Comparison of ENCODE assay signal across 1 cellular context in the genomic region with DNA sequence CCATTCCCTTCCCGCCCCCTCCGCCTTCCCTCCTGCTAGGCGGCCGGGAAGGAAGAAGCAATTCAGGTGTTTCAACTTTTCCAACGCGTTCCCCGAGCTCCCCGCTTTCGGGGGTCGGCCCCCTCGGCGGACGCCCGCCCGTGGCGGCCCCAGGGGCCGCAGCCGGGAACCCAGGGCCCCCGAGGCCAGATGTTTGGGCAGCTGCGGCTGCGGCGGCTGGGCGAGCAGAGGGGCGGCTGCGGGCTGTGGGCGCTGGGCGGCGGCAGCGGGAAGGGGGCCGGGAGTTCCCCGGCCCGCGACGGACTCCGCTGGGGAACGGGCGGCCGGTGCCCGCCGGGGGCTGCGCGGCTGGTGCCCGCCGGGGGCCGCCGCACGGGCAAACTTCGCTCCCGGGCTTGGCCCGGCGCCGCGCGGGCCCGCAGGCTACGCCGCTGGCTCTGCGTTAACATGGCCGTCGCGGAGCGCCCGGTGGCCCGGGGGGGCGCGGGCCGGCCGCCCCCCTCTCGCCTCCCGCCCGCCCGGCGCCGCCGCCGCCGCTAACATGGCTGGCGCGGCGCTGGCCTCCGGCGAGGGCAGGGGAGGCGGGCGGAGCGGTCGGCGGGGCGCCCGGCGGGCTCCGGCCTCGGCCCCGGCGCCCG.
TF ChIP-seq lines count a peak whose summit lies in the region.

No MANE protein-coding gene starts in this region.

TF ChIP-seq in HepG2, 621 proteins besides CTCF, POLR2A, EP300 and RAD21 (continued from another document):
- TF ChIP-seq, protein P1, sequence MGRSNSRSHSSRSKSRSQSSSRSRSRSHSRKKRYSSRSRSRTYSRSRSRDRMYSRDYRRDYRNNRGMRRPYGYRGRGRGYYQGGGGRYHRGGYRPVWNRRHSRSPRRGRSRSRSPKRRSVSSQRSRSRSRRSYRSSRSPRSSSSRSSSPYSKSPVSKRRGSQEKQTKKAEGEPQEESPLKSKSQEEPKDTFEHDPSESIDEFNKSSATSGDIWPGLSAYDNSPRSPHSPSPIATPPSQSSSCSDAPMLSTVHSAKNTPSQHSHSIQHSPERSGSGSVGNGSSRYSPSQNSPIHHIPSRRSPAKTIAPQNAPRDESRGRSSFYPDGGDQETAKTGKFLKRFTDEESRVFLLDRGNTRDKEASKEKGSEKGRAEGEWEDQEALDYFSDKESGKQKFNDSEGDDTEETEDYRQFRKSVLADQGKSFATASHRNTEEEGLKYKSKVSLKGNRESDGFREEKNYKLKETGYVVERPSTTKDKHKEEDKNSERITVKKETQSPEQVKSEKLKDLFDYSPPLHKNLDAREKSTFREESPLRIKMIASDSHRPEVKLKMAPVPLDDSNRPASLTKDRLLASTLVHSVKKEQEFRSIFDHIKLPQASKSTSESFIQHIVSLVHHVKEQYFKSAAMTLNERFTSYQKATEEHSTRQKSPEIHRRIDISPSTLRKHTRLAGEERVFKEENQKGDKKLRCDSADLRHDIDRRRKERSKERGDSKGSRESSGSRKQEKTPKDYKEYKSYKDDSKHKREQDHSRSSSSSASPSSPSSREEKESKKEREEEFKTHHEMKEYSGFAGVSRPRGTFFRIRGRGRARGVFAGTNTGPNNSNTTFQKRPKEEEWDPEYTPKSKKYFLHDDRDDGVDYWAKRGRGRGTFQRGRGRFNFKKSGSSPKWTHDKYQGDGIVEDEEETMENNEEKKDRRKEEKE (IDR thresholded peaks at IDR 0.05), result no peak
- TF ChIP-seq ZNF468 (CRISPR knock-in tag; IDR thresholded peaks at IDR 0.05) (no peak), SMAD9 (CRISPR knock-in tag; IDR thresholded peaks at IDR 0.05) (no peak), ZNF263 (CRISPR knock-in tag; IDR thresholded peaks at IDR 0.05) (no peak), ZNF563 (CRISPR knock-in tag; IDR thresholded peaks at IDR 0.05) (no peak)
- TF ChIP-seq, protein P2, sequence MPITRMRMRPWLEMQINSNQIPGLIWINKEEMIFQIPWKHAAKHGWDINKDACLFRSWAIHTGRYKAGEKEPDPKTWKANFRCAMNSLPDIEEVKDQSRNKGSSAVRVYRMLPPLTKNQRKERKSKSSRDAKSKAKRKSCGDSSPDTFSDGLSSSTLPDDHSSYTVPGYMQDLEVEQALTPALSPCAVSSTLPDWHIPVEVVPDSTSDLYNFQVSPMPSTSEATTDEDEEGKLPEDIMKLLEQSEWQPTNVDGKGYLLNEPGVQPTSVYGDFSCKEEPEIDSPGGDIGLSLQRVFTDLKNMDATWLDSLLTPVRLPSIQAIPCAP (CRISPR knock-in tag; IDR thresholded peaks at IDR 0.05; ENCODE audit: low read depth), result no peak
